In genomic region chr11:64850979-64851567, GRCh38 we compare ENCODE assay signal across 8 cellular contexts. TPM values are rescaled to one million over a fixed set of nuclear protein-coding genes. Genes with fewer than 3 reads are reported as not detected.
A peak's percentile ranks its signal among the peaks of the same experiment; 100 is the strongest.
DNase-seq lines count a peak whose midpoint lies in the region; ATAC-seq and TF ChIP-seq lines count a peak whose summit lies in the region.

No MANE protein-coding gene starts in this region.

- H2BK15ac ChIP-seq in IMR-90 (ENCODE audit: low read depth, low read length) (no peak overlapping the region), mesendoderm (replicated peaks; ENCODE audit: low read depth) (no peak overlapping the region)

- DNase-seq in IMR-90 (no peak), gastrocnemius medialis (no peak), NCI-H748 (lab: John Stamatoyannopoulos, UW; ENCODE audit: unreplicated experiment) (no peak), mesendoderm (no peak), cortex of kidney (lab: John Stamatoyannopoulos, UW) (no peak)
- peak; percentile 75 for DNase-seq in activated naive CD8-positive, alpha-beta T cell treated with anti-CD3 and anti-CD28 coated beads, Interleukin-2, amount 50 U/mL, for 24 hours

- TF ChIP-seq POLR2A in IMR-90 (IDR thresholded peaks at IDR 0.05; ENCODE audit: low read depth, low read length): no peak
- TF ChIP-seq POLR2A in gastrocnemius medialis (IDR thresholded peaks at IDR 0.05): no peak

- WGBS in IMR-90 (ENCODE audit: extremely low coverage in 2 of 2, insufficient read length in 1 of 2), 2 experiments: 51% methylated on average over 4 of the region's 13 CpGs; no CpG with 5 or more reads in 1 of the 2 experiments
- no CpG with 5 or more reads among the region's 13 CpGs for WGBS in mesendoderm (ENCODE audit: extremely low coverage, insufficient coverage, low lambda C conversion rate)

- no peak for TF ChIP-seq CTCF in IMR-90 (conservative IDR thresholded peaks at IDR 0.05; ENCODE audit: low read depth, low read length)
- peak in 1 of 5 experiments; percentile 9 for TF ChIP-seq CTCF in gastrocnemius medialis (IDR thresholded peaks at IDR 0.05 in 4 of 5, conservative IDR thresholded peaks at IDR 0.05 in 1 of 5)

- H3K23ac ChIP-seq in IMR-90 (ENCODE audit: low read depth, low read length) (no peak overlapping the region), mesendoderm (ENCODE audit: low read length) (no peak overlapping the region)

- peak; percentile 69 for ATAC-seq in GM18498 (IDR thresholded peaks at IDR 0.05; ENCODE audit: unreplicated experiment)
- ATAC-seq in GM21528 (IDR thresholded peaks at IDR 0.05; ENCODE audit: low FRiP score, unreplicated experiment): peak; percentile 57
- peak; percentile 15; the same call in 1 of the 2 replicates for ATAC-seq in IMR-90 (ENCODE audit: low read depth)
- ATAC-seq in activated naive CD8-positive, alpha-beta T cell treated with anti-CD3 and anti-CD28 coated beads, Interleukin-2, amount 50 U/mL, for 24 hours: peak; percentile 68
- no peak for ATAC-seq in gastrocnemius medialis

- no peaks in the 10 kb centered on the region for H3K9me3 Mint-ChIP-seq in activated naive CD8-positive, alpha-beta T cell treated with anti-CD3 and anti-CD28 coated beads, Interleukin-2, amount 50 U/mL, for 24 hours

- H3K27ac Mint-ChIP-seq in activated naive CD8-positive, alpha-beta T cell treated with anti-CD3 and anti-CD28 coated beads, Interleukin-2, amount 50 U/mL, for 24 hours: peak overlapping the region; percentile 87

- H3K9me1 ChIP-seq in IMR-90 (ENCODE audit: insufficient read depth, low read length): peaks cover 20% of the 10 kb centered on the region

- H3K4me1 ChIP-seq in IMR-90 (ENCODE audit: control insufficient read depth, insufficient read depth, low read length) (peaks cover 30% of the 10 kb centered on the region), gastrocnemius medialis (peaks cover 71 to 76% of the 10 kb centered on the region in 2 donors), mesendoderm (ENCODE audit: control insufficient read depth, low read depth, low read length) (no peaks in the 10 kb centered on the region)

- intact Hi-C loops in IMR-90 (cut with micrococcal nuclease): no loop called here
- intact Hi-C loops in gastrocnemius medialis (cut with DNase I; ENCODE audit: low total_unique reads): loop anchor here (10.0 kb wide), 1 partner anchor 264 kb away; the partner anchor contains the start of genes TM7SF2 and ZNHIT2

- peaks cover 84% of the 10 kb centered on the region for H3K4me1 Mint-ChIP-seq in activated naive CD8-positive, alpha-beta T cell treated with anti-CD3 and anti-CD28 coated beads, Interleukin-2, amount 50 U/mL, for 24 hours

- POLR2A ChIA-PET in IMR-90 (lab: Charles Lee; ENCODE audit: unreplicated experiment): interaction anchor here (0.5 to 1.0 kb wide), 2 partner anchors 26 to 35 kb away, joined by 4 read pairs; no protein-coding TSS in a partner anchor

- H3K4me2 ChIP-seq in IMR-90 (ENCODE audit: low read depth, low read length) (no peak overlapping the region), mesendoderm (ENCODE audit: low read length) (no peak overlapping the region)

- H3K4me3 ChIP-seq in IMR-90 (ENCODE audit: insufficient read depth, low read depth, low read length): no peak overlapping the region
- H3K4me3 ChIP-seq in gastrocnemius medialis: no peak overlapping the region
- H3K4me3 ChIP-seq in mesendoderm (ENCODE audit: low read length): no peak overlapping the region

- H3K79me1 ChIP-seq in IMR-90 (ENCODE audit: low read depth in 1 of 2, low read length in 2 of 2): peaks cover 16 to 66% of the 10 kb centered on the region in 2 experiments; a peak in 3 of 4 replicates
- no peaks in the 10 kb centered on the region for H3K79me1 ChIP-seq in mesendoderm (ENCODE audit: low read length)

- H3K4ac ChIP-seq in IMR-90 (ENCODE audit: low read depth, low read length) (no peak overlapping the region), mesendoderm (ENCODE audit: low read depth, low read length) (no peak overlapping the region)

- CTCF ChIA-PET in IMR-90 (lab: Yijun Ruan, JAX): interaction anchor here (1.1 to 1.4 kb wide), 3 partner anchors 24 to 60 kb away, joined by 3 read pairs; no protein-coding TSS in a partner anchor

- H2BK20ac ChIP-seq in IMR-90 (ENCODE audit: low read depth, low read length): no peak overlapping the region

- H3K9me3 ChIP-seq in IMR-90 (ENCODE audit: control insufficient read depth, insufficient read depth, low read length): no peaks in the 10 kb centered on the region
- H3K9me3 ChIP-seq in gastrocnemius medialis: no peaks in the 10 kb centered on the region

- H3K36me3 ChIP-seq in IMR-90 (ENCODE audit: control insufficient read depth, insufficient read depth, low read length) (peaks cover 22% of the 10 kb centered on the region), gastrocnemius medialis (no peaks in the 10 kb centered on the region), mesendoderm (ENCODE audit: control insufficient read depth, insufficient read depth, low read length) (no peaks in the 10 kb centered on the region)

- no peak overlapping the region for H2AK9ac ChIP-seq in IMR-90 (replicated peaks; ENCODE audit: low read depth, low read length, poor library complexity)

- peaks cover 5% of the 10 kb centered on the region; the same call in 1 of the 2 replicates for H4K20me1 ChIP-seq in IMR-90 (ENCODE audit: insufficient read depth, low read length)

- H3K79me2 ChIP-seq in mesendoderm (ENCODE audit: control insufficient read depth, insufficient read depth, low read length): no peaks in the 10 kb centered on the region

- H4K5ac ChIP-seq in IMR-90 (ENCODE audit: low read depth, low read length) (no peak overlapping the region), mesendoderm (ENCODE audit: low read length) (no peak overlapping the region)

- H3K27me3 ChIP-seq in IMR-90 (ENCODE audit: control insufficient read depth, insufficient read depth, low read length): no peaks in the 10 kb centered on the region
- H3K27me3 ChIP-seq in gastrocnemius medialis: no peaks in the 10 kb centered on the region
- H3K27me3 ChIP-seq in mesendoderm (ENCODE audit: insufficient read depth, low read length, poor library complexity): no peaks in the 10 kb centered on the region

- BruUV-seq in IMR-90 (replicated peaks; lab: Mats Ljungman, UMichigan): no TSS peak

- H3K36me3 Mint-ChIP-seq in activated naive CD8-positive, alpha-beta T cell treated with anti-CD3 and anti-CD28 coated beads, Interleukin-2, amount 50 U/mL, for 24 hours (ENCODE audit: low read depth): peaks cover 18% of the 10 kb centered on the region

- H2AFZ ChIP-seq in IMR-90 (replicated peaks; ENCODE audit: low read length, poor library complexity): no peak overlapping the region

- H2BK120ac ChIP-seq in IMR-90 (ENCODE audit: low read depth, low read length): 0 out of 2 replicates have a peak overlapping the region, but pooled peaks have one; percentile 1
- H2BK120ac ChIP-seq in mesendoderm (ENCODE audit: low read depth, low read length): no peak overlapping the region

- H2AK5ac ChIP-seq in IMR-90 (ENCODE audit: low read depth, low read length) (0 out of 2 replicates have a peak overlapping the region, but pooled peaks have one; percentile 60), mesendoderm (ENCODE audit: low read length) (no peak overlapping the region)

- dilution Hi-C loops in IMR-90 (cut with HindIII; ENCODE audit: low sequenced_read_pairs, unreplicated experiment): no loop called here

- H4K91ac ChIP-seq in IMR-90 (ENCODE audit: insufficient read depth, low read depth, low read length): no peak overlapping the region

- no peaks in the 10 kb centered on the region for H3K27me3 Mint-ChIP-seq in activated naive CD8-positive, alpha-beta T cell treated with anti-CD3 and anti-CD28 coated beads, Interleukin-2, amount 50 U/mL, for 24 hours

- H3K56ac ChIP-seq in IMR-90 (ENCODE audit: extremely low read depth, insufficient read depth, low read length): no peak overlapping the region
- H3K56ac ChIP-seq in mesendoderm (ENCODE audit: low read length): no peak overlapping the region

- no peak overlapping the region for H3K14ac ChIP-seq in IMR-90 (replicated peaks; ENCODE audit: low read depth, low read length)

- H4K8ac ChIP-seq in IMR-90 (ENCODE audit: low read depth in 2 of 2, low read length in 2 of 2): no peak overlapping the region
- H4K8ac ChIP-seq in mesendoderm (ENCODE audit: low read depth, low read length): no peak overlapping the region

- in situ Hi-C loops in IMR-90 (cut with MboI; ENCODE audit: low sequenced_read_pairs) (no loop called here), gastrocnemius medialis (cut with MboI; ENCODE audit: low sequenced_read_pairs in 4 of 4) (no loop called here)

- H3K4me3 Mint-ChIP-seq in activated naive CD8-positive, alpha-beta T cell treated with anti-CD3 and anti-CD28 coated beads, Interleukin-2, amount 50 U/mL, for 24 hours: peak overlapping the region; percentile 65

- H2BK5ac ChIP-seq in IMR-90 (ENCODE audit: low read depth, low read length, poor library complexity, severe bottlenecking) (peak overlapping the region; percentile 21), mesendoderm (ENCODE audit: low read length) (no peak overlapping the region)

- H3K9ac ChIP-seq in IMR-90 (ENCODE audit: low read depth, low read length) (no peak overlapping the region), mesendoderm (ENCODE audit: low read length) (no peak overlapping the region)

- H3K27ac ChIP-seq in IMR-90 (ENCODE audit: insufficient read depth, low read length): peak overlapping the region; percentile 6
- H3K27ac ChIP-seq in gastrocnemius medialis: peak overlapping the region; percentile 33 to 65 (median 62)
- H3K27ac ChIP-seq in mesendoderm (ENCODE audit: low read depth, low read length): no peak overlapping the region

- TF ChIP-seq RAD21 in IMR-90 (IDR thresholded peaks at IDR 0.05; ENCODE audit: low read length): no peak

- H3K18ac ChIP-seq in IMR-90 (ENCODE audit: low read depth, low read length): no peak overlapping the region
- H3K18ac ChIP-seq in mesendoderm (ENCODE audit: low read length): no peak overlapping the region

RNA-seq across cellular contexts. Expression of gene CDC42BPG, which starts 6.6 kb away (rescaled TPM):
- under 0.01 TPM in 2 replicates for total RNA-seq in IMR-90 (2012; rRNA removed)
- 0.10 and 0.12 TPM in 2 replicates for polyA plus RNA-seq in IMR-90 (2012; rRNA removed)
- 0.04 and 0.12 TPM in 2 replicates for polyA plus RNA-seq in IMR-90 (2012; cell fraction: cytosol; rRNA removed)
- polyA plus RNA-seq in IMR-90 (2012; cell fraction: nucleus; rRNA removed; ENCODE audit: low replicate concordance): 0.50 and 0.59 TPM in 2 replicates
- under 1 TPM in 2 of 4 donors, not detected in 2; 0.15 to 0.19 TPM for total RNA-seq in gastrocnemius medialis
- 3.2 TPM for polyA plus RNA-seq in mesendoderm (2013, experiment 1 of 2)
- 3.4 TPM for polyA plus RNA-seq in mesendoderm (2013, experiment 2 of 2)

RNA-seq across cellular contexts. Expression of gene EHD1, which starts 27.3 kb away (rescaled TPM):
- 107 and 125 TPM in 2 replicates for total RNA-seq in IMR-90 (2012; rRNA removed)
- polyA plus RNA-seq in IMR-90 (2012; rRNA removed): 209 and 216 TPM in 2 replicates
- polyA plus RNA-seq in IMR-90 (2012; cell fraction: cytosol; rRNA removed): 259 and 358 TPM in 2 replicates
- polyA plus RNA-seq in IMR-90 (2012; cell fraction: nucleus; rRNA removed; ENCODE audit: low replicate concordance): 267 and 410 TPM in 2 replicates
- 10 to 100 TPM; 24.8 to 46.2 (median 31.3) TPM for total RNA-seq in gastrocnemius medialis
- polyA plus RNA-seq in mesendoderm (2013, experiment 1 of 2): 21.1 TPM
- polyA plus RNA-seq in mesendoderm (2013, experiment 2 of 2): 21.9 TPM

RNA-seq across cellular contexts. Expression of gene MEN1, which starts 40.7 kb away (rescaled TPM):
- 8.8 and 9.4 TPM in 2 replicates for total RNA-seq in IMR-90 (2012; rRNA removed)
- 35.7 and 44.7 TPM in 2 replicates for polyA plus RNA-seq in IMR-90 (2012; rRNA removed)
- polyA plus RNA-seq in IMR-90 (2012; cell fraction: cytosol; rRNA removed): 18.9 and 33.6 TPM in 2 replicates
- polyA plus RNA-seq in IMR-90 (2012; cell fraction: nucleus; rRNA removed; ENCODE audit: low replicate concordance): 65.7 and 129 TPM in 2 replicates
- 10 to 100 TPM in 2 of 4 donors, 1 to 10 TPM in 2; 7.4 to 12.2 (median 9.8) TPM for total RNA-seq in gastrocnemius medialis
- polyA plus RNA-seq in mesendoderm (2013, experiment 1 of 2): 46.1 TPM
- polyA plus RNA-seq in mesendoderm (2013, experiment 2 of 2): 44.6 TPM

RNA-seq across cellular contexts. Expression of gene MAP4K2, which starts 48.1 kb away (rescaled TPM):
- total RNA-seq in IMR-90 (2012; rRNA removed) (9.2 and 11.7 TPM in 2 replicates), gastrocnemius medialis (10 to 100 TPM in 1 of 4 donors, 1 to 10 TPM in 3; 4.3 to 14.8 (median 6.2) TPM)
- polyA plus RNA-seq in IMR-90 (2012; rRNA removed): 16.6 and 22.2 TPM in 2 replicates
- polyA plus RNA-seq in IMR-90 (2012; cell fraction: cytosol; rRNA removed): 18.8 and 24.1 TPM in 2 replicates
- polyA plus RNA-seq in IMR-90 (2012; cell fraction: nucleus; rRNA removed; ENCODE audit: low replicate concordance): 41.7 and 95.5 TPM in 2 replicates
- 10.2 TPM for polyA plus RNA-seq in mesendoderm (2013, experiment 1 of 2)
- 10.2 TPM for polyA plus RNA-seq in mesendoderm (2013, experiment 2 of 2)

Comparison
In these comparisons a context has a peak if more than half of its experiments do, and no peak if none do; other contexts are left out.
1. ATAC-seq: peak in GM18498 (single experiment), GM21528 (single experiment), IMR-90 (single experiment) and activated naive CD8-positive, alpha-beta T cell treated with anti-CD3 and anti-CD28 coated beads, Interleukin-2, amount 50 U/mL, for 24 hours (single experiment); none in gastrocnemius medialis (0 of 2).